ENCODE assay signal across 25 cellular contexts in the genomic region with DNA sequence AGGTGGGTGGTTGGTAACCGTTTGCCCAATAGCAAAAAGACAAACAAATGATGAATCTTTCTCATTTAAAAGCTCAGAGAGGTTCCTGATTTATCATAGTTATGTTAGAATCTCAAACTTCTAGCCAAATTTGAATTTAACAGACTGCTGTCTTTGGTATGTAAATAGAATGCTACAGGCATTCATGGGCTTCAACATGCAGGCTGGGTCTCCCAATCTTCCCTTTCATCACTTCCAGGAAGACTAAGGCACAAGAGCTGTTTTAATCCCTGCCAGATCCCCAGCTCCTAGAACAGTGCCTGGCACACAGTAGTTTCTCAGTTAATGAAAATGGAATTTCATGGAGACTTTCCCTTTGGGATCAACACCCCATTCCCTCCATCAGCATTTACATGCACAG.
"Had no signal": no experiment of that assay in that cellular context is flagged by ENCODE, and none has a peak within 500 bp of the region (broad histone marks: within the 10 kb centered on the region; RNA-seq: fewer than 3 reads in every experiment).

No MANE protein-coding gene starts in this region.

- H3K27ac ChIP-seq: ascending aorta, KMS-11, SJCRH30, SK-N-MC had no signal

- H3K9me3 ChIP-seq: ascending aorta, SJCRH30 had no signal

- H3K4me3 ChIP-seq: ascending aorta, SJCRH30, SK-N-MC had no signal

- DNase-seq: activated CD4-positive, alpha-beta T cell treated with anti-CD3 and anti-CD28 coated beads for 36 hours; activated CD4-positive, alpha-beta T cell treated with anti-CD3 and anti-CD28 coated beads, Interleukin-2, amount 10 ng/mL, durations not matched to agents 7 days and 5 days; activated CD4-positive, alpha-beta T cell treated with anti-CD3 and anti-CD28 coated beads, Interleukin-2, amount 50 U/mL, for 48 hours; activated CD8-positive, alpha-beta T cell treated with anti-CD3 and anti-CD28 coated beads, Interleukin-2, amount 10 ng/mL, durations not matched to agents 7 days and 5 days; activated gamma-delta T cell; activated naive CD4-positive, alpha-beta T cell treated with Interleukin-2 at 50 U/mL for 16 hours; activated naive CD8-positive, alpha-beta T cell treated with anti-CD3 and anti-CD28 coated beads, Interleukin-2, amount 10 ng/mL, durations not matched to agents 7 days and 5 days; activated T-cell treated with anti-CD3 and anti-CD28 coated beads, Interleukin-2, amount 50 U/mL, for 24 hours; amygdala; cerebellar nuclear complex; MM.1S; MV-4-11; NCI-H1092; NCI-H1436 treated with DMSO at 0.1 percent for 48 hours; NCI-H1694 treated with DMSO at 0.1 percent for 48 hours; NCI-H2029; NCI-H510A; NCI-H526; NCI-H748 treated with DMSO at 0.1 percent for 48 hours; NK-92 treated with Interleukin-12 subunit alpha and Interleukin-12 subunit beta, amount 100 ng/mL, for 24 hours; SHP77; SJCRH30 had no signal

- H3K27me3 ChIP-seq: ascending aorta had no signal

- H3K36me3 ChIP-seq: ascending aorta, SJCRH30 had no signal

- H3K4me1 ChIP-seq: SJCRH30 had no signal

- H3K9ac ChIP-seq: KMS-11 had no signal
